Comparison of ENCODE assay signal across 1 cellular context in the genomic region with DNA sequence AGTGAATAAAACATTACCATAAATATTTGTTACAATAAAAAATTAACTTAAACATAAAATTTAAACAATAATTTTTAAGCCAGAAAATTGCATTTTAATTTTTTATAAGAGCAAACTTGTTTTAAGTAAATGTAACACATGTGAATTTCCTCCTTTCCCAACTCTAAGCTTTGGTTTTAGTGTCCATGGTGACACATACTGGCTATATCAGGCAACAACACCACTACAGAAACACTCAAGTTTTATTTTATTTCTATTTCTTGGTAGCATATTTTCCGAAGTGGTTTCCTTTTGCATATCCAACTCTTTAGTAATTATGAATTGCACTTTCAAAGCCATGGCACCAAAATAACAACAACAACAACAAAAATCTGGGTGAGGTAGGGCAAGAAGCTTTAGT.
TF ChIP-seq lines count a peak whose summit lies in the region.

No MANE protein-coding gene starts in this region.

TF ChIP-seq in HCT116, 20 proteins besides CTCF, POLR2A, EP300 and RAD21:
- TF ChIP-seq YY1 (IDR thresholded peaks at IDR 0.05; ENCODE audit: extremely low read depth, insufficient replicate concordance, low read depth, low read length) (no peak), JUND (IDR thresholded peaks at IDR 0.05) (no peak), FOSL1 (IDR thresholded peaks at IDR 0.05; ENCODE audit: low read depth) (no peak), ZFX (IDR thresholded peaks at IDR 0.05) (no peak)
TF ChIP-seq in HCT116: peak in this region for 0.
